ENCODE assay signal across 16 cellular contexts in the genomic region with DNA sequence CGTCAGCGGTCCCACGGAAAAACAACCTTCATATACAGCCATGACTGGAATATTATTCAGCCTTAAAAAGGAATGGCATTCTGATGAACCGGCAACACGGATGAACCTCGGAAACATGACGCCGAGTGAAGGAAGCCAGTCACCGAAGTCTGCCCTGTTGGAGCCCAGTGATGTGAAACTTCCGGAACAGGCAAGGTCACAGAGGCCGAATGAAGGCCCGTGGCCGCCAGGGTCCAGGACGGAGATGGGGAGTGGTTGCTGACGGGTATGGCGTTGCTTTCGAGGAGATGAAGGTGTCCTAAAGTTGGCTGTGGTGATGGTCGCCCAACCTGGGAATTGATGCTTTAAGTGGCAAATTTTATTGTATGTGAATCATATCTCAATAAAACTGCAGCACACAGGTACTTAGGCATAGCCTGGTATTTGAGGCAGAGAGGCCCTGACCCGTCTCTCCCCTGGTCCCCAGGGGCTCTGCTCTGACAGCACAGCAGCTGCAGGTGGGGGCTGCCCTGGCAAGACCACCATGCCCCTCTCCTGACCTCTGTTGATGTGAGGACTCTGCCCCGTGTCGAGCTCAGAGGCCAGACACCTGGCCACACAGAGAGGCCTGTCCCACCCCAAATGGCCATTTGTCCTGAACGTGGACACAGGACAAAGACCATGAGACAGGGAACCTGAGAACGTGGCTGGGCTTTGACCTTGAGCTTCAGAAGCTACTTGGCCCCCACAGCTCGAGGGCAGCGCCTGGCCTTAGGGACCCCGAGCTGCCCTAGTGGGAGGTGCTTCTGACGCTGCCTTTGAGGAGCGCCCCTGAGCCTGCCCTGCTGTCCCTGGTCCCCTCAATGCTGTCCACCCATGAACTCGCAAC.
"Had no signal": no experiment of that assay in that cellular context is flagged by ENCODE, and none has a peak within 500 bp of the region (broad histone marks: within the 10 kb centered on the region; RNA-seq: fewer than 3 reads in every experiment).

No MANE protein-coding gene starts in this region.

- H3K27me3 ChIP-seq: neutrophil, tibial artery, upper lobe of left lung, vagina had no signal

- H3K9me3 ChIP-seq: heart left ventricle, neutrophil, tibial artery, upper lobe of left lung, vagina had no signal

- H3K36me3 ChIP-seq: heart left ventricle, neutrophil, tibial artery, upper lobe of left lung, vagina had no signal

- H3K4me1 ChIP-seq: heart left ventricle, tibial artery, upper lobe of left lung, vagina had no signal

- ATAC-seq: esophagus mucosa; stimulated activated effector memory CD8-positive, alpha-beta T cell treated with anti-CD3 and anti-CD28 coated beads, Interleukin-12 subunit alpha, Interleukin-12 subunit beta, amount 100 ng/mL, for 72 hours; stimulated activated naive CD8-positive, alpha-beta T cell treated with anti-CD3 and anti-CD28 coated beads, Interleukin-15, Interleukin-2, amounts not matched to agents 100 U/mL and 50 U/mL, for 24 hours had no signal

- DNase-seq: effector memory CD4-positive, alpha-beta T cell; hippocampal formation; kidney glomerular epithelial cell; small intestine; stimulated activated CD4-positive, alpha-beta T cell treated with anti-CD3 and anti-CD28 coated beads, Interleukin-2, amount 100 ng/mL, for 48 hours; stimulated activated CD8-positive, alpha-beta memory T cell treated with anti-CD3 and anti-CD28 coated beads, Interleukin-4, amount 100 ng/mL, for 48 hours; stimulated activated naive CD8-positive, alpha-beta T cell treated with anti-CD3 and anti-CD28 coated beads, Interleukin-15, Interleukin-2, amounts not matched to agents 100 U/mL and 50 U/mL, for 24 hours had no signal

- H3K27ac ChIP-seq: heart left ventricle, neutrophil, tibial artery, upper lobe of left lung, vagina had no signal

- H3K4me3 ChIP-seq: heart left ventricle, tibial artery, upper lobe of left lung, vagina had no signal

- FAIRE-seq: endometrium, frontal cortex, small intestine had no signal
